Comparison of ENCODE assay signal across 9 cellular contexts in genomic region chr18:48924621-48925601, GRCh38. TPM values are rescaled to one million over a fixed set of nuclear protein-coding genes. Genes with fewer than 3 reads are reported as not detected.
DNase-seq lines count a peak whose midpoint lies in the region; ATAC-seq and TF ChIP-seq lines count a peak whose summit lies in the region.
"Had no signal": no experiment of that assay in that cellular context is flagged by ENCODE, and none has a peak within 500 bp of the region (broad histone marks: within the 10 kb centered on the region; RNA-seq: fewer than 3 reads in every experiment).

No MANE protein-coding gene starts in this region.

- TF ChIP-seq CTCF in brain microvascular endothelial cell (IDR thresholded peaks at IDR 0.05; ENCODE audit: low read depth, low read length, missing control alignments) (peak; percentile 23), uterus (IDR thresholded peaks at IDR 0.05) (no peak)

- H3K4me3 ChIP-seq in brain microvascular endothelial cell (ENCODE audit: low read depth, low read length) (no peak overlapping the region), muscle layer of colon (ENCODE audit: low read depth in 1 of 2, low read length in 2 of 2) (peak overlapping the region in 1 of 2 donors; percentile 16), uterus (no peak overlapping the region)

- peak; percentile 25 for DNase-seq in stimulated activated CD4-positive, alpha-beta T cell treated with anti-CD3 and anti-CD28 coated beads, Interleukin-15, amount 100 ng/mL, for 24 hours
- DNase-seq in stimulated activated CD4-positive, alpha-beta T cell treated with anti-CD3 and anti-CD28 coated beads, Interleukin-4, amount 100 ng/mL, for 24 hours, result no peak
- DNase-seq in brain microvascular endothelial cell (no peak), uterus (no peak), left lobe of liver (ENCODE audit: low spot score) (no peak), NCI-H82 treated with DMSO at 0.1 percent for 48 hours (lab: John Stamatoyannopoulos, UW; ENCODE audit: unreplicated experiment) (no peak)
- DNase-seq: DMS53 had no signal

- H3K9me3 ChIP-seq in muscle layer of colon (ENCODE audit: low read length) (no peaks in the 10 kb centered on the region), uterus (no peaks in the 10 kb centered on the region)

- peaks cover 24% of the 10 kb centered on the region for H3K36me3 ChIP-seq in brain microvascular endothelial cell (replicated peaks)
- peaks cover 16% of the 10 kb centered on the region for H3K36me3 ChIP-seq in muscle layer of colon (ENCODE audit: insufficient read depth, low read length)
- no peaks in the 10 kb centered on the region for H3K36me3 ChIP-seq in uterus

- in situ Hi-C loops in brain microvascular endothelial cell (cut with HindIII; ENCODE audit: low pct_ligation_motif_present, low sequenced_read_pairs), result no loop called here

- H3K27ac ChIP-seq in brain microvascular endothelial cell (peak overlapping the region; percentile 0), muscle layer of colon (ENCODE audit: low read depth, low read length) (peak overlapping the region; percentile 72), uterus (peak overlapping the region; percentile 75 to 79)

- no peak overlapping the region for H3K9ac ChIP-seq in muscle layer of colon (ENCODE audit: low read length)

- TF ChIP-seq POLR2A in uterus (IDR thresholded peaks at IDR 0.05), result no peak

- H3K27me3 ChIP-seq in brain microvascular endothelial cell (replicated peaks), result no peaks in the 10 kb centered on the region
- H3K27me3 ChIP-seq in muscle layer of colon (ENCODE audit: control insufficient read depth in 1 of 2, insufficient read depth in 2 of 2, low read length in 2 of 2), result no peaks in the 10 kb centered on the region
- H3K27me3 ChIP-seq in uterus, result no peaks in the 10 kb centered on the region

- peaks cover 73% of the 10 kb centered on the region for H3K4me1 ChIP-seq in muscle layer of colon (ENCODE audit: insufficient read depth, low read length)
- H3K4me1 ChIP-seq in uterus, result peaks cover 7 to 53% of the 10 kb centered on the region in 2 donors

- intact Hi-C loops in uterus (cut with DNase I; ENCODE audit: low total_unique reads), result no loop called here

- ATAC-seq in left lobe of liver (no peak), GM21576 (IDR thresholded peaks at IDR 0.05; ENCODE audit: unreplicated experiment) (no peak)

RNA-seq across cellular contexts. Expression of gene SMAD7, which starts 25.9 kb away (rescaled TPM):
- 10 to 100 TPM; 22.4 to 48.4 (median 29.3) TPM for total RNA-seq in uterus
- 12.4 TPM for total RNA-seq in left lobe of liver

Comparison
In these comparisons a context has a peak if more than half of its experiments do, and no peak if none do; other contexts are left out.
1. H3K27ac ChIP-seq: peak in every context shown above with its lines; median percentile 77 in uterus; 72 in muscle layer of colon; 0 in brain microvascular endothelial cell.